ENCODE assay signal across 8 cellular contexts in genomic region chr12:27703720-27704452, GRCh38. TPM values are rescaled to one million over a fixed set of nuclear protein-coding genes. Genes with fewer than 3 reads are reported as not detected.
DNase-seq lines count a peak whose midpoint lies in the region; ATAC-seq and TF ChIP-seq lines count a peak whose summit lies in the region.

No MANE protein-coding gene starts in this region.

- no peaks in the 10 kb centered on the region for H3K4me1 Mint-ChIP-seq in activated T-helper 2 cell treated with anti-CD3 and anti-CD28 coated beads, Interferon-gamma antibody, Interleukin-2, Interleukin-4, amounts not matched to agents 10 μg/mL and 5 μg/mL and 100 μg/mL, durations not matched to agents 14 hours and 24 hours and 36 hours (ENCODE audit: low read depth)

- no peak overlapping the region for H3K27ac Mint-ChIP-seq in activated T-helper 2 cell treated with anti-CD3 and anti-CD28 coated beads, Interferon-gamma antibody, Interleukin-2, Interleukin-4, amounts not matched to agents 10 μg/mL and 5 μg/mL and 100 μg/mL, durations not matched to agents 14 hours and 24 hours and 36 hours

- H3K36me3 ChIP-seq in vagina, result no peaks in the 10 kb centered on the region

- ATAC-seq in GM21390 (IDR thresholded peaks at IDR 0.05; ENCODE audit: unreplicated experiment), result peak; percentile 96

- H3K4me1 ChIP-seq in vagina, result no peaks in the 10 kb centered on the region

- TF ChIP-seq POLR2A in vagina (IDR thresholded peaks at IDR 0.05), result no peak

- H3K4me3 ChIP-seq in vagina, result no peak overlapping the region

- no peaks in the 10 kb centered on the region for H3K9me3 ChIP-seq in vagina

- peak; percentile 37 to 78 (median 49) for TF ChIP-seq CTCF in vagina (IDR thresholded peaks at IDR 0.05)

- H3K36me3 Mint-ChIP-seq in activated T-helper 2 cell treated with anti-CD3 and anti-CD28 coated beads, Interferon-gamma antibody, Interleukin-2, Interleukin-4, amounts not matched to agents 10 μg/mL and 5 μg/mL and 100 μg/mL, durations not matched to agents 14 hours and 24 hours and 36 hours (ENCODE audit: low read depth), result no peaks in the 10 kb centered on the region

- intact Hi-C loops in activated T-helper 2 cell treated with anti-CD3 and anti-CD28 coated beads, Interferon-gamma antibody, Interleukin-2, Interleukin-4, amounts not matched to agents 10 μg/mL and 5 μg/mL and 100 μg/mL, durations not matched to agents 14 hours and 24 hours and 36 hours (cut with micrococcal nuclease), result loop anchor here (5.0 kb wide), 2 partner anchors 52 to 687 kb away; no protein-coding TSS in a partner anchor
- intact Hi-C loops in vagina (cut with DNase I), result no loop called here

- H3K27me3 ChIP-seq in vagina, result no peaks in the 10 kb centered on the region

- no peak overlapping the region for H3K27ac ChIP-seq in vagina

- H3K4me3 Mint-ChIP-seq in activated T-helper 2 cell treated with anti-CD3 and anti-CD28 coated beads, Interferon-gamma antibody, Interleukin-2, Interleukin-4, amounts not matched to agents 10 μg/mL and 5 μg/mL and 100 μg/mL, durations not matched to agents 14 hours and 24 hours and 36 hours (ENCODE audit: low read depth), result no peak overlapping the region

- peaks cover 20% of the 10 kb centered on the region for H3K27me3 Mint-ChIP-seq in activated T-helper 2 cell treated with anti-CD3 and anti-CD28 coated beads, Interferon-gamma antibody, Interleukin-2, Interleukin-4, amounts not matched to agents 10 μg/mL and 5 μg/mL and 100 μg/mL, durations not matched to agents 14 hours and 24 hours and 36 hours (ENCODE audit: low read depth)

- peak; percentile 28 for DNase-seq in DMS153 treated with DMSO at 0.1 percent for 48 hours (lab: John Stamatoyannopoulos, UW; ENCODE audit: unreplicated experiment)
- DNase-seq in HUDEP-2 (lab: John Stamatoyannopoulos, UW; ENCODE audit: unreplicated experiment in 76 of 76), result peak in 58 of 76 experiments; percentile 2 to 74 (median 36)
- peak; percentile 84 for DNase-seq in RPMI8226
- peak; percentile 49 for DNase-seq in activated T-helper 2 cell treated with anti-CD3 and anti-CD28 coated beads, Interferon-gamma antibody, Interleukin-2, Interleukin-4, amounts not matched to agents 10 μg/mL and 5 μg/mL and 100 μg/mL, durations not matched to agents 14 hours and 24 hours and 36 hours (ENCODE audit: low spot score)
- DNase-seq in germinal center (ENCODE audit: low spot score), result peak; percentile 36
- peak; percentile 85 for DNase-seq in pons (ENCODE audit: low spot score)
- no peak for DNase-seq in vagina (ENCODE audit: extremely low spot score in 2 of 2)

- no peaks in the 10 kb centered on the region for H3K9me3 Mint-ChIP-seq in activated T-helper 2 cell treated with anti-CD3 and anti-CD28 coated beads, Interferon-gamma antibody, Interleukin-2, Interleukin-4, amounts not matched to agents 10 μg/mL and 5 μg/mL and 100 μg/mL, durations not matched to agents 14 hours and 24 hours and 36 hours

RNA-seq across cellular contexts. Expression of gene MRPS35, which starts 6.7 kb away (rescaled TPM):
- 53.6 and 54.0 TPM in 2 replicates for total RNA-seq in activated T-helper 2 cell treated with anti-CD3 and anti-CD28 coated beads, Interferon-gamma antibody, Interleukin-2, Interleukin-4, amounts not matched to agents 10 μg/mL and 5 μg/mL and 100 μg/mL, durations not matched to agents 14 hours and 24 hours and 36 hours
- 25.3 TPM for total RNA-seq in vagina

RNA-seq across cellular contexts. Expression of gene REP15, which starts 7.6 kb away (rescaled TPM):
- total RNA-seq in activated T-helper 2 cell treated with anti-CD3 and anti-CD28 coated beads, Interferon-gamma antibody, Interleukin-2, Interleukin-4, amounts not matched to agents 10 μg/mL and 5 μg/mL and 100 μg/mL, durations not matched to agents 14 hours and 24 hours and 36 hours, result 1.5 and 2.2 TPM in 2 replicates
- total RNA-seq in vagina, result not detected

Comparison
In these comparisons a context has a peak if more than half of its experiments do, and no peak if none do; other contexts are left out.
1. DNase-seq: peak in DMS153 treated with DMSO at 0.1 percent for 48 hours (single experiment), HUDEP-2 (58 of 76), RPMI8226 (single experiment), activated T-helper 2 cell treated with anti-CD3 and anti-CD28 coated beads, Interferon-gamma antibody, Interleukin-2, Interleukin-4, amounts not matched to agents 10 μg/mL and 5 μg/mL and 100 μg/mL, durations not matched to agents 14 hours and 24 hours and 36 hours (single experiment), germinal center (single experiment) and pons (single experiment); none in vagina (0 of 2).